In genomic region chr14:24398943-24399801, GRCh38 we compare ENCODE assay signal across 8 cellular contexts. TPM values are rescaled to one million over a fixed set of nuclear protein-coding genes. Genes with fewer than 3 reads are reported as not detected.
DNase-seq lines count a peak whose midpoint lies in the region; ATAC-seq and TF ChIP-seq lines count a peak whose summit lies in the region.

TSS of gene NYNRIN (plus strand) at chr14:24399003. CDS start at chr14:24399247, 244 bp downstream.

- intact Hi-C loops in Right ventricle myocardium superior (cut with DNase I), result no loop called here

- no peak for TF ChIP-seq CTCF in DND-41 (IDR thresholded peaks at IDR 0.05; ENCODE audit: borderline replicate concordance, extremely low read depth, low read length, poor library complexity, severe bottlenecking)
- TF ChIP-seq CTCF in osteoblast (IDR thresholded peaks at IDR 0.05; ENCODE audit: extremely low read depth, low read depth, low read length), result no peak

- ATAC-seq in DND-41 (ENCODE audit: insufficient read depth, low read depth) (peak; percentile 77), Right ventricle myocardium superior (ENCODE audit: poor library complexity) (peak; percentile 81), HG02885 (IDR thresholded peaks at IDR 0.05; ENCODE audit: poor library complexity, unreplicated experiment) (no peak), HG03139 (IDR thresholded peaks at IDR 0.05; ENCODE audit: unreplicated experiment) (no peak), HG02884 (IDR thresholded peaks at IDR 0.05; ENCODE audit: unreplicated experiment) (no peak)

- DNase-seq in DND-41 (peak; percentile 25), NCI-H524 (lab: John Stamatoyannopoulos, UW) (peak; percentile 56 to 62), Right ventricle myocardium superior (peak; percentile 82), osteoblast (ENCODE audit: insufficient read length, low spot score, missing footprints) (peak; percentile 92)
- peak; percentile 47 for DNase-seq in activated naive CD8-positive, alpha-beta T cell treated with anti-CD3 and anti-CD28 coated beads for 36 hours

- H4K20me1 ChIP-seq in DND-41 (ENCODE audit: insufficient read depth, low read length), result no peaks in the 10 kb centered on the region
- H4K20me1 ChIP-seq in osteoblast (ENCODE audit: insufficient read depth, low read length), result no peaks in the 10 kb centered on the region

- H3K79me2 ChIP-seq in DND-41 (ENCODE audit: insufficient read depth, low read length), result no peaks in the 10 kb centered on the region
- no peaks in the 10 kb centered on the region for H3K79me2 ChIP-seq in osteoblast (ENCODE audit: insufficient read depth, low read length)

- no peaks in the 10 kb centered on the region for H3K36me3 Mint-ChIP-seq in activated naive CD8-positive, alpha-beta T cell treated with anti-CD3 and anti-CD28 coated beads for 36 hours

- peaks cover 4% of the 10 kb centered on the region for H3K4me1 Mint-ChIP-seq in activated naive CD8-positive, alpha-beta T cell treated with anti-CD3 and anti-CD28 coated beads for 36 hours

- H3K4me3 Mint-ChIP-seq in activated naive CD8-positive, alpha-beta T cell treated with anti-CD3 and anti-CD28 coated beads for 36 hours, result peak within 1 kb of the TSS; percentile 57

- no peaks in the 10 kb centered on the region for H3K9me3 Mint-ChIP-seq in activated naive CD8-positive, alpha-beta T cell treated with anti-CD3 and anti-CD28 coated beads for 36 hours

- H3K9ac ChIP-seq in DND-41 (ENCODE audit: low read depth, low read length), result no peak within 1 kb of the TSS

- peaks cover 55% of the 10 kb centered on the region for H3K27me3 ChIP-seq in DND-41 (ENCODE audit: insufficient read depth, low read length, poor library complexity)
- no peaks in the 10 kb centered on the region for H3K27me3 ChIP-seq in osteoblast (ENCODE audit: insufficient read depth, low read length)

- peaks cover 13% of the 10 kb centered on the region for H3K27me3 Mint-ChIP-seq in activated naive CD8-positive, alpha-beta T cell treated with anti-CD3 and anti-CD28 coated beads for 36 hours

- H2AFZ ChIP-seq in DND-41 (ENCODE audit: low read depth, low read length), result no peak within 1 kb of the TSS
- H2AFZ ChIP-seq in osteoblast (ENCODE audit: low read length), result peak within 1 kb of the TSS; percentile 66

- H3K9me3 ChIP-seq in DND-41 (ENCODE audit: insufficient read depth, low read length, severe bottlenecking) (no peaks in the 10 kb centered on the region), osteoblast (ENCODE audit: low read depth, low read length) (no peaks in the 10 kb centered on the region)

- H3K36me3 ChIP-seq in DND-41 (ENCODE audit: insufficient read depth, low read length) (no peaks in the 10 kb centered on the region), osteoblast (ENCODE audit: insufficient read depth, low read length) (no peaks in the 10 kb centered on the region)

- no peak within 1 kb of the TSS for H3K4me3 ChIP-seq in DND-41 (ENCODE audit: low read depth in 1 of 2, low read length in 2 of 2)
- H3K4me3 ChIP-seq in osteoblast (ENCODE audit: insufficient read depth, low read length), result peak within 1 kb of the TSS; percentile 72

- H3K27ac Mint-ChIP-seq in activated naive CD8-positive, alpha-beta T cell treated with anti-CD3 and anti-CD28 coated beads for 36 hours, result no peak within 1 kb of the TSS

- H3K4me2 ChIP-seq in DND-41 (ENCODE audit: insufficient read depth, low read length) (no peak within 1 kb of the TSS), osteoblast (ENCODE audit: insufficient read depth, low read length) (peak within 1 kb of the TSS; percentile 85)

- H3K4me1 ChIP-seq in DND-41 (ENCODE audit: insufficient read depth, low read length) (no peaks in the 10 kb centered on the region), osteoblast (ENCODE audit: insufficient read depth, low read length) (peaks cover 17% of the 10 kb centered on the region)

- H3K27ac ChIP-seq in DND-41 (ENCODE audit: low read length) (no peak within 1 kb of the TSS), osteoblast (ENCODE audit: low read depth, low read length) (no peak within 1 kb of the TSS)

RNA-seq across cellular contexts. Expression of gene NYNRIN, which starts in this region (rescaled TPM):
- under 1 TPM; 0.08 to 0.10 TPM for total RNA-seq in activated naive CD8-positive, alpha-beta T cell treated with anti-CD3 and anti-CD28 coated beads for 36 hours
- 8.8 TPM for total RNA-seq in Right ventricle myocardium superior
- total RNA-seq in osteoblast, result 7.2 and 9.1 TPM in 2 replicates

Comparison
In these comparisons a context has a peak if more than half of its experiments do, and no peak if none do; other contexts are left out.
1. Peak in DNase-seq in activated naive CD8-positive, alpha-beta T cell treated with anti-CD3 and anti-CD28 coated beads for 36 hours; RNA of the gene not detected or under 1 TPM.
2. ATAC-seq: peak in DND-41 (single experiment) and Right ventricle myocardium superior (single experiment); none in HG02885 (single experiment), HG03139 (single experiment) and HG02884 (single experiment).
3. DNase-seq: peak in every context shown above with its lines; median percentile 92 in osteoblast; 82 in Right ventricle myocardium superior; 59 in NCI-H524; 47 in activated naive CD8-positive, alpha-beta T cell treated with anti-CD3 and anti-CD28 coated beads for 36 hours; 25 in DND-41.